Comparison of ENCODE assay signal across 1 cellular context in genomic region chr15:69812881-69813280, GRCh38.
TF ChIP-seq lines count a peak whose summit lies in the region.

No MANE protein-coding gene starts in this region.

TF ChIP-seq in GM23338, 12 proteins besides CTCF, POLR2A, EP300 and RAD21:
- TF ChIP-seq EZH2 (IDR thresholded peaks at IDR 0.05; ENCODE audit: low read depth, unreplicated experiment) (no peak), EZH2phosphoT487 (IDR thresholded peaks at IDR 0.05; ENCODE audit: unreplicated experiment) (no peak), NANOG (IDR thresholded peaks at IDR 0.05; ENCODE audit: borderline replicate concordance) (no peak), ZNF331 (CRISPR knock-in tag; IDR thresholded peaks at IDR 0.05; ENCODE audit: low read depth) (no peak), JUNB (IDR thresholded peaks at IDR 0.05; ENCODE audit: unreplicated experiment) (no peak), ZNF114 (CRISPR knock-in tag; IDR thresholded peaks at IDR 0.05) (no peak), CREB1 (CRISPR knock-in tag; IDR thresholded peaks at IDR 0.05; ENCODE audit: low read depth) (no peak), STAT1 (IDR thresholded peaks at IDR 0.05; ENCODE audit: unreplicated experiment) (no peak), POLR2AphosphoS5 (IDR thresholded peaks at IDR 0.05; ENCODE audit: low read depth) (no peak), REST (IDR thresholded peaks at IDR 0.05; ENCODE audit: unreplicated experiment) (no peak), ETS1 (IDR thresholded peaks at IDR 0.05) (no peak), ZNF462 (CRISPR knock-in tag; IDR thresholded peaks at IDR 0.05) (no peak)
